ENCODE assay signal across 1 cellular context in genomic region chr7:91264083-91264923, GRCh38.
A peak's percentile ranks its signal among the peaks of the same experiment; 100 is the strongest.
TF ChIP-seq lines count a peak whose summit lies in the region.

Gene FZD1, plus strand, starts transcription at chr7:91264433. Its CDS starts 448 bp downstream, at chr7:91264881.

TF ChIP-seq in K562, 482 proteins besides CTCF, POLR2A, EP300 and RAD21 (continued from another document and continues in another):
- TF ChIP-seq, protein P1, sequence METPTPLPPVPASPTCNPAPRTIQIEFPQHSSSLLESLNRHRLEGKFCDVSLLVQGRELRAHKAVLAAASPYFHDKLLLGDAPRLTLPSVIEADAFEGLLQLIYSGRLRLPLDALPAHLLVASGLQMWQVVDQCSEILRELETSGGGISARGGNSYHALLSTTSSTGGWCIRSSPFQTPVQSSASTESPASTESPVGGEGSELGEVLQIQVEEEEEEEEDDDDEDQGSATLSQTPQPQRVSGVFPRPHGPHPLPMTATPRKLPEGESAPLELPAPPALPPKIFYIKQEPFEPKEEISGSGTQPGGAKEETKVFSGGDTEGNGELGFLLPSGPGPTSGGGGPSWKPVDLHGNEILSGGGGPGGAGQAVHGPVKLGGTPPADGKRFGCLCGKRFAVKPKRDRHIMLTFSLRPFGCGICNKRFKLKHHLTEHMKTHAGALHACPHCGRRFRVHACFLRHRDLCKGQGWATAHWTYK (CRISPR knock-in tag; IDR thresholded peaks at IDR 0.05) = peak; percentile 55; the same call in 1 of the 2 replicates
- TF ChIP-seq ATF1 (CRISPR knock-in tag; IDR thresholded peaks at IDR 0.05) (0 out of 2 replicates have a peak, but pooled peaks have one; percentile 5), ATF1 (tag; IDR thresholded peaks at IDR 0.05) (peak; percentile 87), EGR1 (conservative IDR thresholded peaks at IDR 0.05) (peak; percentile 90), BRCA1 (IDR thresholded peaks at IDR 0.05) (no peak), BRCA1 (CRISPR knock-in tag; IDR thresholded peaks at IDR 0.05) (no peak), CTBP1 (IDR thresholded peaks at IDR 0.05; ENCODE audit: borderline replicate concordance) (peak; percentile 100), U2AF1 (optimal IDR thresholded peaks at IDR 0.05; ENCODE audit: low read depth, low read length) (no peak), FOXP1 (CRISPR knock-in tag; IDR thresholded peaks at IDR 0.05) (peak; percentile 19; the same call in 1 of the 2 replicates), TAF15 (IDR thresholded peaks at IDR 0.05; ENCODE audit: low read depth, low read length) (no peak), ZNF766 (CRISPR knock-in tag; conservative IDR thresholded peaks at IDR 0.05) (no peak), RBM25 (IDR thresholded peaks at IDR 0.05; ENCODE audit: low read depth, low read length, severe bottlenecking) (peak; percentile 100), CREB1 (IDR thresholded peaks at IDR 0.05) (peak; percentile 67; the same call in 1 of the 2 replicates), CREB1 (CRISPR knock-in tag; IDR thresholded peaks at IDR 0.05) (peak; percentile 81), HNRNPH1 (optimal IDR thresholded peaks at IDR 0.05; ENCODE audit: low read depth, low read length) (no peak), ZEB2 (IDR thresholded peaks at IDR 0.05) (peak; percentile 51; the same call in 1 of the 2 replicates), ARNT (IDR thresholded peaks at IDR 0.05) (peak; percentile 56 to 87; a peak in 2 of 4 replicates), ZC3H8 (IDR thresholded peaks at IDR 0.05) (no peak; the same call in 1 of the 2 replicates), TBP (optimal IDR thresholded peaks at IDR 0.05; ENCODE audit: low read depth, low read length) (peak; percentile 64), KDM5B (IDR thresholded peaks at IDR 0.05; ENCODE audit: insufficient replicate concordance, low read depth, low read length) (peak; percentile 54), ATF7 (IDR thresholded peaks at IDR 0.05) (peak; percentile 93), ZNF263 (CRISPR knock-in tag; IDR thresholded peaks at IDR 0.05; ENCODE audit: borderline replicate concordance) (peak; percentile 65), MBD2 (IDR thresholded peaks at IDR 0.05; ENCODE audit: borderline replicate concordance, low read depth) (peak; percentile 59; the same call in 1 of the 2 replicates), RBM22 (IDR thresholded peaks at IDR 0.05; ENCODE audit: low read depth, low read length, poor library complexity, severe bottlenecking) (no peak), ZNF324 (CRISPR knock-in tag; IDR thresholded peaks at IDR 0.05) (no peak), CCNT2 (IDR thresholded peaks at IDR 0.05; ENCODE audit: borderline replicate concordance, extremely low read depth, insufficient read length, low read depth, low read length) (peak; percentile 86), JUN (IDR thresholded peaks at IDR 0.05; ENCODE audit: borderline replicate concordance, low read depth, low read length) (peak; percentile 49), JUN (CRISPR knock-in tag; IDR thresholded peaks at IDR 0.05; ENCODE audit: borderline replicate concordance) (no peak), ERF (CRISPR knock-in tag; IDR thresholded peaks at IDR 0.05) (no peak), ZBTB12 (CRISPR knock-in tag; IDR thresholded peaks at IDR 0.05) (peak; percentile 32; the same call in 1 of the 2 replicates), ZBTB17 (CRISPR knock-in tag; IDR thresholded peaks at IDR 0.05) (0 out of 2 replicates have a peak, but pooled peaks have one; percentile 65), ZNF589 (CRISPR knock-in tag; IDR thresholded peaks at IDR 0.05; ENCODE audit: low read depth) (no peak), ZNF133 (CRISPR knock-in tag; IDR thresholded peaks at IDR 0.05) (no peak), YY1 (IDR thresholded peaks at IDR 0.05; ENCODE audit: borderline replicate concordance in 1 of 3, control insufficient read depth in 1 of 3, extremely low read depth in 1 of 3, insufficient read depth in 3 of 3, insufficient read length in 1 of 3, insufficient replicate concordance in 2 of 3, low read depth in 1 of 3, low read length in 2 of 3) (peak in 2 of 3 experiments; percentile 73 to 88)
- TF ChIP-seq, protein P2, sequence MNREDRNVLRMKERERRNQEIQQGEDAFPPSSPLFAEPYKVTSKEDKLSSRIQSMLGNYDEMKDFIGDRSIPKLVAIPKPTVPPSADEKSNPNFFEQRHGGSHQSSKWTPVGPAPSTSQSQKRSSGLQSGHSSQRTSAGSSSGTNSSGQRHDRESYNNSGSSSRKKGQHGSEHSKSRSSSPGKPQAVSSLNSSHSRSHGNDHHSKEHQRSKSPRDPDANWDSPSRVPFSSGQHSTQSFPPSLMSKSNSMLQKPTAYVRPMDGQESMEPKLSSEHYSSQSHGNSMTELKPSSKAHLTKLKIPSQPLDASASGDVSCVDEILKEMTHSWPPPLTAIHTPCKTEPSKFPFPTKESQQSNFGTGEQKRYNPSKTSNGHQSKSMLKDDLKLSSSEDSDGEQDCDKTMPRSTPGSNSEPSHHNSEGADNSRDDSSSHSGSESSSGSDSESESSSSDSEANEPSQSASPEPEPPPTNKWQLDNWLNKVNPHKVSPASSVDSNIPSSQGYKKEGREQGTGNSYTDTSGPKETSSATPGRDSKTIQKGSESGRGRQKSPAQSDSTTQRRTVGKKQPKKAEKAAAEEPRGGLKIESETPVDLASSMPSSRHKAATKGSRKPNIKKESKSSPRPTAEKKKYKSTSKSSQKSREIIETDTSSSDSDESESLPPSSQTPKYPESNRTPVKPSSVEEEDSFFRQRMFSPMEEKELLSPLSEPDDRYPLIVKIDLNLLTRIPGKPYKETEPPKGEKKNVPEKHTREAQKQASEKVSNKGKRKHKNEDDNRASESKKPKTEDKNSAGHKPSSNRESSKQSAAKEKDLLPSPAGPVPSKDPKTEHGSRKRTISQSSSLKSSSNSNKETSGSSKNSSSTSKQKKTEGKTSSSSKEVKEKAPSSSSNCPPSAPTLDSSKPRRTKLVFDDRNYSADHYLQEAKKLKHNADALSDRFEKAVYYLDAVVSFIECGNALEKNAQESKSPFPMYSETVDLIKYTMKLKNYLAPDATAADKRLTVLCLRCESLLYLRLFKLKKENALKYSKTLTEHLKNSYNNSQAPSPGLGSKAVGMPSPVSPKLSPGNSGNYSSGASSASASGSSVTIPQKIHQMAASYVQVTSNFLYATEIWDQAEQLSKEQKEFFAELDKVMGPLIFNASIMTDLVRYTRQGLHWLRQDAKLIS (CRISPR knock-in tag; IDR thresholded peaks at IDR 0.05) = peak; percentile 83; the same call in 1 of the 2 replicates
- TF ChIP-seq, protein P3, sequence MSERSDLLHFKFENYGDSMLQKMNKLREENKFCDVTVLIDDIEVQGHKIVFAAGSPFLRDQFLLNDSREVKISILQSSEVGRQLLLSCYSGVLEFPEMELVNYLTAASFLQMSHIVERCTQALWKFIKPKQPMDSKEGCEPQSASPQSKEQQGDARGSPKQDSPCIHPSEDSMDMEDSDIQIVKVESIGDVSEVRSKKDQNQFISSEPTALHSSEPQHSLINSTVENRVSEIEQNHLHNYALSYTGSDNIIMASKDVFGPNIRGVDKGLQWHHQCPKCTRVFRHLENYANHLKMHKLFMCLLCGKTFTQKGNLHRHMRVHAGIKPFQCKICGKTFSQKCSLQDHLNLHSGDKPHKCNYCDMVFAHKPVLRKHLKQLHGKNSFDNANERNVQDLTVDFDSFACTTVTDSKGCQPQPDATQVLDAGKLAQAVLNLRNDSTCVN (CRISPR knock-in tag; IDR thresholded peaks at IDR 0.05) = 0 out of 2 replicates have a peak, but pooled peaks have one; percentile 38
- TF ChIP-seq, protein P4, sequence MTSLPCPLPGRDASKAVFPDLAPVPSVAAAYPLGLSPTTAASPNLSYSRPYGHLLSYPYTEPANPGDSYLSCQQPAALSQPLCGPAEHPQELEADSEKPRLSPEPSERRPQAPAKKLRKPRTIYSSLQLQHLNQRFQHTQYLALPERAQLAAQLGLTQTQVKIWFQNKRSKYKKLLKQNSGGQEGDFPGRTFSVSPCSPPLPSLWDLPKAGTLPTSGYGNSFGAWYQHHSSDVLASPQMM (CRISPR knock-in tag; IDR thresholded peaks at IDR 0.05) = no peak
- TF ChIP-seq, protein P5, sequence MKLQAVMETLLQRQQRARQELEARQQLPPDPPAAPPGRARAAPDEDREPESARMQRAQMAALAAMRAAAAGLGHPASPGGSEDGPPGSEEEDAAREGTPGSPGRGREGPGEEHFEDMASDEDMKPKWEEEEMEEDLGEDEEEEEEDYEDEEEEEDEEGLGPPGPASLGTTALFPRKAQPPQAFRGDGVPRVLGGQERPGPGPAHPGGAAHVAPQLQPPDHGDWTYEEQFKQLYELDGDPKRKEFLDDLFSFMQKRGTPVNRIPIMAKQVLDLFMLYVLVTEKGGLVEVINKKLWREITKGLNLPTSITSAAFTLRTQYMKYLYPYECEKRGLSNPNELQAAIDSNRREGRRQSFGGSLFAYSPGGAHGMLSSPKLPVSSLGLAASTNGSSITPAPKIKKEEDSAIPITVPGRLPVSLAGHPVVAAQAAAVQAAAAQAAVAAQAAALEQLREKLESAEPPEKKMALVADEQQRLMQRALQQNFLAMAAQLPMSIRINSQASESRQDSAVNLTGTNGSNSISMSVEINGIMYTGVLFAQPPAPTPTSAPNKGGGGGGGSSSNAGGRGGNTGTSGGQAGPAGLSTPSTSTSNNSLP (IDR thresholded peaks at IDR 0.05; ENCODE audit: borderline replicate concordance, low read depth, low read length) = no peak; the same call in 1 of the 2 replicates
- TF ChIP-seq, protein P6, sequence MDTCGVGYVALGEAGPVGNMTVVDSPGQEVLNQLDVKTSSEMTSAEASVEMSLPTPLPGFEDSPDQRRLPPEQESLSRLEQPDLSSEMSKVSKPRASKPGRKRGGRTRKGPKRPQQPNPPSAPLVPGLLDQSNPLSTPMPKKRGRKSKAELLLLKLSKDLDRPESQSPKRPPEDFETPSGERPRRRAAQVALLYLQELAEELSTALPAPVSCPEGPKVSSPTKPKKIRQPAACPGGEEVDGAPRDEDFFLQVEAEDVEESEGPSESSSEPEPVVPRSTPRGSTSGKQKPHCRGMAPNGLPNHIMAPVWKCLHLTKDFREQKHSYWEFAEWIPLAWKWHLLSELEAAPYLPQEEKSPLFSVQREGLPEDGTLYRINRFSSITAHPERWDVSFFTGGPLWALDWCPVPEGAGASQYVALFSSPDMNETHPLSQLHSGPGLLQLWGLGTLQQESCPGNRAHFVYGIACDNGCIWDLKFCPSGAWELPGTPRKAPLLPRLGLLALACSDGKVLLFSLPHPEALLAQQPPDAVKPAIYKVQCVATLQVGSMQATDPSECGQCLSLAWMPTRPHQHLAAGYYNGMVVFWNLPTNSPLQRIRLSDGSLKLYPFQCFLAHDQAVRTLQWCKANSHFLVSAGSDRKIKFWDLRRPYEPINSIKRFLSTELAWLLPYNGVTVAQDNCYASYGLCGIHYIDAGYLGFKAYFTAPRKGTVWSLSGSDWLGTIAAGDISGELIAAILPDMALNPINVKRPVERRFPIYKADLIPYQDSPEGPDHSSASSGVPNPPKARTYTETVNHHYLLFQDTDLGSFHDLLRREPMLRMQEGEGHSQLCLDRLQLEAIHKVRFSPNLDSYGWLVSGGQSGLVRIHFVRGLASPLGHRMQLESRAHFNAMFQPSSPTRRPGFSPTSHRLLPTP (IDR thresholded peaks at IDR 0.05; ENCODE audit: borderline replicate concordance, extremely low read depth, insufficient read length) = no peak
- TF ChIP-seq, protein P7, sequence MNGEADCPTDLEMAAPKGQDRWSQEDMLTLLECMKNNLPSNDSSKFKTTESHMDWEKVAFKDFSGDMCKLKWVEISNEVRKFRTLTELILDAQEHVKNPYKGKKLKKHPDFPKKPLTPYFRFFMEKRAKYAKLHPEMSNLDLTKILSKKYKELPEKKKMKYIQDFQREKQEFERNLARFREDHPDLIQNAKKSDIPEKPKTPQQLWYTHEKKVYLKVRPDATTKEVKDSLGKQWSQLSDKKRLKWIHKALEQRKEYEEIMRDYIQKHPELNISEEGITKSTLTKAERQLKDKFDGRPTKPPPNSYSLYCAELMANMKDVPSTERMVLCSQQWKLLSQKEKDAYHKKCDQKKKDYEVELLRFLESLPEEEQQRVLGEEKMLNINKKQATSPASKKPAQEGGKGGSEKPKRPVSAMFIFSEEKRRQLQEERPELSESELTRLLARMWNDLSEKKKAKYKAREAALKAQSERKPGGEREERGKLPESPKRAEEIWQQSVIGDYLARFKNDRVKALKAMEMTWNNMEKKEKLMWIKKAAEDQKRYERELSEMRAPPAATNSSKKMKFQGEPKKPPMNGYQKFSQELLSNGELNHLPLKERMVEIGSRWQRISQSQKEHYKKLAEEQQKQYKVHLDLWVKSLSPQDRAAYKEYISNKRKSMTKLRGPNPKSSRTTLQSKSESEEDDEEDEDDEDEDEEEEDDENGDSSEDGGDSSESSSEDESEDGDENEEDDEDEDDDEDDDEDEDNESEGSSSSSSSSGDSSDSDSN (IDR thresholded peaks at IDR 0.05; ENCODE audit: borderline replicate concordance in 1 of 2, low read depth in 2 of 2, low read length in 2 of 2) = peak; percentile 79 to 88; a peak in 2 of 4 replicates
